ENCODE assay signal across 24 cellular contexts in the genomic region with DNA sequence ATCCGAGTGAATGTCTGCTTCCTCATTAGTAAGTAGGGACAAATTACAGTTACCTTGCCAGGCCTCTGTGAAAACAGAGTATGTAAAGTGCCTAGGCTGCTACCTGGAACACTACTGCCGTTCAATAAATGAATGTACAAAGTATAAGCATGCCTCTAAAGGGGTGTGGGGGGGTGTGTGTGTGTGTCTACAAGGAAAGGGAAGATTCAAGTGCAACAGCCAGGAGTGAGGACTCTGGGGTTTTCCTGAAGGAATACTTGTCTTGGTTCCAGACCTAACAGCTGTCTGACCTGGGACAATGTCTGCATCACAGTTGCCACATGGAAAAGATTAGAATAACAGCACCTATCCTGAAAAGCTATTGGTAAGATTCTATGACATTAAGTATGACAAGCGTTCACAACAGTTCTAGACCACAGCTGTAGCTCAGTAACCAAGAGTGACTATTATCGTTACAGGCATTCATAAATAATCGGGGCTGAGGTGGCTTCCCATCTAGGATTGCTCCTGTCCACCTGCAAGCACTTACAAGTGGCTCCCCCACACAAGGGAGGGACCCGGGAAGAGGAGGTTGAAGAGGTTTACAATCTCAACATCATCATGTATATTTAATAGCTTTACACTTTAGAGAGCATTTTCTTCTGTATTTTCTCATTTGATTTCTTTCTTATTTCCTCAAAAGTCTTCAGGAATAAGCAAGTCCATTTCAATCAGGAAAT.
DNase-seq lines count a peak whose midpoint lies in the region; ATAC-seq and TF ChIP-seq lines count a peak whose summit lies in the region.
"Had no signal": no experiment of that assay in that cellular context is flagged by ENCODE, and none has a peak within 500 bp of the region (broad histone marks: within the 10 kb centered on the region; RNA-seq: fewer than 3 reads in every experiment).

No MANE protein-coding gene starts in this region.

- H3K9me3 ChIP-seq in neural cell (ENCODE audit: low read length) (no peaks in the 10 kb centered on the region), vagina (no peaks in the 10 kb centered on the region)
- H3K9me3 ChIP-seq: gastrocnemius medialis, left ventricle myocardium inferior, thyroid gland had no signal

- no peaks in the 10 kb centered on the region for H3K4me1 ChIP-seq in vagina

- no peak for TF ChIP-seq POLR2A in vagina (IDR thresholded peaks at IDR 0.05)

- no peak overlapping the region for H2AFZ ChIP-seq in neural cell (ENCODE audit: low read depth, low read length)

- no peaks in the 10 kb centered on the region for H3K27me3 Mint-ChIP-seq in chondrocyte (ENCODE audit: low read depth)
- H3K27me3 Mint-ChIP-seq: activated CD8-positive, alpha-beta T cell treated with anti-CD3 and anti-CD28 coated beads for 36 hours; CD8-positive, alpha-beta memory T cell had no signal

- TF ChIP-seq RAD21 in neural cell (conservative IDR thresholded peaks at IDR 0.05) = no peak

- H3F3A ChIP-seq in neural cell (ENCODE audit: insufficient read depth, low read length, poor library complexity, severe bottlenecking) = peaks cover 3% of the 10 kb centered on the region

- H3K36me3 ChIP-seq in neural cell (ENCODE audit: insufficient read depth, low read length) (no peaks in the 10 kb centered on the region), vagina (no peaks in the 10 kb centered on the region)
- H3K36me3 ChIP-seq: gastrocnemius medialis, left ventricle myocardium inferior, thyroid gland, WERI-Rb-1 had no signal

- peaks cover 3% of the 10 kb centered on the region for H3K36me3 Mint-ChIP-seq in chondrocyte (ENCODE audit: low read depth)

- H3K27ac ChIP-seq in neural cell (ENCODE audit: low read length) (peak overlapping the region; percentile 44), vagina (peak overlapping the region; percentile 18)
- H3K27ac ChIP-seq: dorsolateral prefrontal cortex, thyroid gland, WERI-Rb-1 had no signal

- DNase-seq in activated CD8-positive, alpha-beta memory T cell treated with anti-CD3 and anti-CD28 coated beads for 24 hours = peak; percentile 53
- DNase-seq in activated CD8-positive, alpha-beta memory T cell treated with anti-CD3 and anti-CD28 coated beads, Interleukin-2, amount 50 U/mL, for 4 hours = no peak
- DNase-seq in chondrocyte (ENCODE audit: low spot score) (no peak), vagina (ENCODE audit: extremely low spot score in 2 of 2) (no peak), NAMALWA (ENCODE audit: low spot score) (no peak)
- no peak for DNase-seq in stimulated activated naive CD4-positive, alpha-beta T cell treated with Interleukin-2 at 50 U/mL for 16 hours (lab: John Stamatoyannopoulos, UW)
- DNase-seq: activated CD8-positive, alpha-beta T cell treated with anti-CD3 and anti-CD28 coated beads for 36 hours; CD8-positive, alpha-beta memory T cell; DMS79; dorsolateral prefrontal cortex; erythroblast; gastrocnemius medialis; left ventricle myocardium inferior; NCI-H1105 treated with DMSO at 0.1 percent for 48 hours; NCI-H446; posterior cingulate gyrus; SHP77 treated with DMSO at 0.1 percent for 48 hours; stimulated activated CD4-positive, alpha-beta T cell treated with anti-CD3 and anti-CD28 coated beads, Interleukin-4, amount 100 ng/mL, for 4 hours; T-helper 1 cell; thyroid gland; WERI-Rb-1 had no signal

- ATAC-seq in GM19455 (IDR thresholded peaks at IDR 0.05; ENCODE audit: unreplicated experiment) = no peak
- ATAC-seq: activated CD8-positive, alpha-beta T cell treated with anti-CD3 and anti-CD28 coated beads for 36 hours had no signal

- intact Hi-C loops in vagina (cut with DNase I) = no loop called here

- no peaks in the 10 kb centered on the region for H3K79me2 ChIP-seq in neural cell (replicated peaks; ENCODE audit: insufficient read depth, low read length)

- H3K4me3 ChIP-seq in neural cell (ENCODE audit: low read length) (peak overlapping the region; percentile 2), vagina (no peak overlapping the region)
- H3K4me3 ChIP-seq: dorsolateral prefrontal cortex, gastrocnemius medialis, left ventricle myocardium inferior, smooth muscle cell, thyroid gland had no signal

- H3K27ac Mint-ChIP-seq in chondrocyte (ENCODE audit: unreplicated experiment) = peak overlapping the region; percentile 92
- H3K27ac Mint-ChIP-seq: activated CD8-positive, alpha-beta T cell treated with anti-CD3 and anti-CD28 coated beads for 36 hours had no signal

- H4K20me1 ChIP-seq in neural cell (ENCODE audit: insufficient read depth) = no peaks in the 10 kb centered on the region

- H3K9ac ChIP-seq in neural cell (ENCODE audit: low read length) = peak overlapping the region; percentile 4

- H3K9me3 Mint-ChIP-seq in chondrocyte (ENCODE audit: low read depth) = peaks cover 2% of the 10 kb centered on the region
- H3K9me3 Mint-ChIP-seq: CD8-positive, alpha-beta memory T cell had no signal

- no peak overlapping the region for H3K4me3 Mint-ChIP-seq in chondrocyte (ENCODE audit: unreplicated experiment)
- H3K4me3 Mint-ChIP-seq: activated CD8-positive, alpha-beta T cell treated with anti-CD3 and anti-CD28 coated beads for 36 hours had no signal

- no peak overlapping the region for H3K4me2 ChIP-seq in neural cell (ENCODE audit: low read length)
- H3K4me2 ChIP-seq: smooth muscle cell had no signal

- H3K4me1 Mint-ChIP-seq in chondrocyte (ENCODE audit: low read depth) = peaks cover 56% of the 10 kb centered on the region

- no peak for TF ChIP-seq EP300 in neural cell (conservative IDR thresholded peaks at IDR 0.05; ENCODE audit: poor library complexity, severe bottlenecking)

- H3K9me2 ChIP-seq in neural cell (ENCODE audit: insufficient read depth, low read length) = no peaks in the 10 kb centered on the region

- TF ChIP-seq CTCF in chondrocyte (IDR thresholded peaks at IDR 0.05) (no peak), neural cell (IDR thresholded peaks at IDR 0.05; ENCODE audit: poor library complexity, severe bottlenecking) (no peak), vagina (IDR thresholded peaks at IDR 0.05) (no peak)

- H3K27me3 ChIP-seq in neural cell (ENCODE audit: insufficient read depth, low read depth, low read length) (no peaks in the 10 kb centered on the region), vagina (no peaks in the 10 kb centered on the region)
- H3K27me3 ChIP-seq: dorsolateral prefrontal cortex, gastrocnemius medialis, thyroid gland had no signal

TF ChIP-seq in neural cell, 6 proteins besides CTCF, POLR2A, EP300 and RAD21:
- TF ChIP-seq MXI1 (conservative IDR thresholded peaks at IDR 0.05; ENCODE audit: poor library complexity, severe bottlenecking) (no peak), EZH2 (IDR thresholded peaks at IDR 0.05; ENCODE audit: borderline replicate concordance, insufficient read depth, low read length, poor library complexity, severe bottlenecking) (no peak), REST (IDR thresholded peaks at IDR 0.05; ENCODE audit: borderline replicate concordance) (no peak), TAF1 (IDR thresholded peaks at IDR 0.05; ENCODE audit: low read depth) (no peak)
